1 cellular context compared by ENCODE assay signal in the genomic region with DNA sequence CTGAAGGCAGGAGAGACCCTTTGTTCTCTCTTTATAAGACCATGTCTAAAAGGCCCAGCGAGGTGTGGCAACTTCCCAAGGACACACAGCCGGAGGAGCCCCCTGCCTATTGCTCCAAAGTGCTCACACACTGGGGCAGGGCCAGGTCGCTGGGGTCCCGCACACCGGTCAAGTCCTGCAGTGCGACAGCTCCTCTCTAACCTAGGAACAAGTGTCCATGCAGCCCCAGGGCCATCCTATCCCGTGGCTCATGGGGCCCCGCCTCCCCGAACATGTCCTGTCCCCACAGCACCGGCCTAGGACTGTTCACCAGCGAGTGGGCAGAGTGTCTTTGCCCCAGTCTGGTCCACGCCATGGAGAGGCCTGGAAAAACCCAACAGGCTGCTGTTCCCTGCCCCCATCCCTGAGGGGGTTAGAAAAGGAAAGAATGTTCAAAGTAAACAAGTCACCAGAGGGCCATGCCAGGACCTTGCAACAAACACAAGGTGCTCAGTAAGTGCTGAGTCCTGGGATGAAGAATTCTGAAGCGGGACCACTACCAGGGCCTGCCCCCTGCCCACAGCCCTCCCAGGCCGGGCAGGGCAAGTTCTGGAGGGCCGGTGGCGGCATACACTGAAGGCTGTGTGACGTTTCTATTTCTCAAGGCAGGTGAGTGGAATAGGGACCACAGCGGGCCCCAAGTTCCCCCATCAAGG.
TF ChIP-seq lines count a peak whose summit lies in the region.

No MANE protein-coding gene starts in this region.

TF ChIP-seq in liver, 16 proteins besides CTCF, POLR2A, EP300 and RAD21 (continued from another document):
- TF ChIP-seq, protein P1, sequence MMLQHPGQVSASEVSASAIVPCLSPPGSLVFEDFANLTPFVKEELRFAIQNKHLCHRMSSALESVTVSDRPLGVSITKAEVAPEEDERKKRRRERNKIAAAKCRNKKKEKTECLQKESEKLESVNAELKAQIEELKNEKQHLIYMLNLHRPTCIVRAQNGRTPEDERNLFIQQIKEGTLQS (IDR thresholded peaks at IDR 0.05) = no peak
- TF ChIP-seq FOXA2 (IDR thresholded peaks at IDR 0.05) (no peak), HNF4G (IDR thresholded peaks at IDR 0.05) (no peak), GABPA (IDR thresholded peaks at IDR 0.05 in 1 of 2, conservative IDR thresholded peaks at IDR 0.05 in 1 of 2) (no peak)
